ENCODE assay signal across 7 cellular contexts in the genomic region with DNA sequence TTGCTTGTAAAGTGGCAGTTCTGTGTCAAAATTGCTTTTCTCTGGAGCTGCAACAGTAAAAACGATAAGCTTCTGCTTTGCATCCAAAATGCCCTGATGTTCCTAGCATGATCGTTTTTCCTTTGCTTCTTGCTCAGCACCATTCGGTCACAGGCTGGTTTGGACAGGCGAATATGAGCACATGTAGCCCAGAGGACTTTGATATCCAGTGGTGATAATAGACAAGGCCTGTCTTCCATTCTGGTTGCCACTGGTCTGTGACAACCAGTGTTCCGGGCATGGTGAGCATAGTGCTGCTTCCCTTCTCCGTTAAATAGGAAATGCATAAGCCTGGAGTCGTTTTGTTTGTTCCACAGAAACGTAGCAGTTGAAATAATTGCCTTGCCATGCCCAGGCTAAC.
"Had no signal": no experiment of that assay in that cellular context is flagged by ENCODE, and none has a peak within 500 bp of the region (broad histone marks: within the 10 kb centered on the region; RNA-seq: fewer than 3 reads in every experiment).

No MANE protein-coding gene starts in this region.

- H3K27ac ChIP-seq: HL-60 had no signal

- H2AFZ ChIP-seq: GM23338 had no signal

- FAIRE-seq: H1, H54, HepG2 had no signal

- H3K4me2 ChIP-seq: GM23338 had no signal

- H3K4me3 ChIP-seq: GM23338 had no signal

- DNase-seq: H9, HCEC 1CT had no signal
